ENCODE assay signal across 8 cellular contexts in the genomic region with DNA sequence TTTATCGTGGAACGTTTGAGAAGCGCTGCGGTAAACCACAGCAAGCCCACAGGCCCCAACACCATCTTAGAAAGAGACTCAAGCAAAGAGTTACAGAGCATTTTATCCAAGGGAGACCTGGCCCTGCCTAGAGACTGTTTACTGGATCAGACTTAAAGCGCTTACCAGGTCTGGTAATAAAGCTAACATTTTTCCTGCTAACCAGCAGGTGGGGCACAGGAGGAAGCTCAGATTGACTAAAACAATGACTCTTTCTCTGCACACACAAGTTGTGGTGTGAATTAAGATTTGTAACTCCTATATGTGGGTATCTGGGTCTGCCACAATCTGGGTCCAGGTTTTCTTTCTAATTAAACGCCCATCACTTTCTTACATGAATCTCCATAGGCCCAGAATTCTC.
DNase-seq lines count a peak whose midpoint lies in the region; ATAC-seq and TF ChIP-seq lines count a peak whose summit lies in the region.

No MANE protein-coding gene starts in this region.

- no peak overlapping the region for H2BK5ac ChIP-seq in mesenchymal stem cell (ENCODE audit: low read depth, low read length, poor library complexity, severe bottlenecking)

- POLR2A ChIA-PET in activated CD8-positive, alpha-beta T cell treated with anti-CD3 and anti-CD28 coated beads, Interleukin-2, amount 10 ng/mL, durations not matched to agents 7 days and 5 days (lab: Charles Lee): no interaction called here

- no peak overlapping the region for H3K27ac Mint-ChIP-seq in activated CD8-positive, alpha-beta T cell treated with anti-CD3 and anti-CD28 coated beads, Interleukin-2, amount 10 ng/mL, durations not matched to agents 7 days and 5 days

- H3K4me1 ChIP-seq in Loucy (ENCODE audit: insufficient read depth, low read length, poor library complexity, severe bottlenecking): no peaks in the 10 kb centered on the region
- H3K4me1 ChIP-seq in mesenchymal stem cell (ENCODE audit: control insufficient read depth, insufficient read depth, low read depth, low read length): no peaks in the 10 kb centered on the region

- CTCF ChIA-PET in activated CD8-positive, alpha-beta T cell treated with anti-CD3 and anti-CD28 coated beads, Interleukin-2, amount 10 ng/mL, durations not matched to agents 7 days and 5 days (lab: Charles Lee): interaction anchor here (0.9 to 3.0 kb wide), 6 partner anchors 10 to 469 kb away, joined by 3 to 18 read pairs (median 4); no protein-coding TSS in a partner anchor

- H2AFZ ChIP-seq in Loucy (ENCODE audit: low read length) (no peak overlapping the region), mesenchymal stem cell (ENCODE audit: low read depth, low read length) (no peak overlapping the region)

- H3K27me3 Mint-ChIP-seq in activated CD8-positive, alpha-beta T cell treated with anti-CD3 and anti-CD28 coated beads, Interleukin-2, amount 10 ng/mL, durations not matched to agents 7 days and 5 days (ENCODE audit: low read depth): peaks cover 13% of the 10 kb centered on the region

- DNase-seq in Daoy (ENCODE audit: low read depth) (peak; percentile 23), WERI-Rb-1 (peak; percentile 44), mesenchymal stem cell (peak; percentile 37), AG08396 (ENCODE audit: low spot score) (no peak)
- DNase-seq in activated CD8-positive, alpha-beta T cell treated with anti-CD3 and anti-CD28 coated beads, Interleukin-2, amount 10 ng/mL, durations not matched to agents 7 days and 5 days: no peak
- DNase-seq in activated effector memory CD4-positive, alpha-beta T cell treated with anti-CD3 and anti-CD28 coated beads, Interleukin-2, amount 50 U/mL, for 16 hours: no peak

- WGBS in mesenchymal stem cell: 78% methylated on average over 6 of the region's 6 CpGs

- no peak overlapping the region for H3K4me2 ChIP-seq in Loucy (ENCODE audit: low read depth, low read length, poor library complexity, severe bottlenecking)
- H3K4me2 ChIP-seq in mesenchymal stem cell (ENCODE audit: low read length, poor library complexity, severe bottlenecking): no peak overlapping the region

- no peak overlapping the region for H3K18ac ChIP-seq in mesenchymal stem cell (ENCODE audit: low read depth in 1 of 2, low read length in 2 of 2)

- no peak overlapping the region for H3K23ac ChIP-seq in mesenchymal stem cell (ENCODE audit: low read length in 2 of 2)

- H3K9me3 Mint-ChIP-seq in activated CD8-positive, alpha-beta T cell treated with anti-CD3 and anti-CD28 coated beads, Interleukin-2, amount 10 ng/mL, durations not matched to agents 7 days and 5 days (ENCODE audit: insufficient read depth): no peaks in the 10 kb centered on the region

- no peaks in the 10 kb centered on the region for H3K79me1 ChIP-seq in mesenchymal stem cell (replicated peaks; ENCODE audit: low read length, poor library complexity, severe bottlenecking)

- no peaks in the 10 kb centered on the region for H3K4me1 Mint-ChIP-seq in activated CD8-positive, alpha-beta T cell treated with anti-CD3 and anti-CD28 coated beads, Interleukin-2, amount 10 ng/mL, durations not matched to agents 7 days and 5 days (ENCODE audit: low read depth)

- H2AK5ac ChIP-seq in mesenchymal stem cell (ENCODE audit: low read length, severe bottlenecking): no peak overlapping the region

- no peak overlapping the region for H3K4me3 ChIP-seq in Loucy (ENCODE audit: low read length, poor library complexity, severe bottlenecking)
- H3K4me3 ChIP-seq in WERI-Rb-1 (ENCODE audit: low read depth, low read length): no peak overlapping the region
- H3K4me3 ChIP-seq in mesenchymal stem cell (ENCODE audit: insufficient read depth in 1 of 2, low read depth in 1 of 2, low read length in 2 of 2): no peak overlapping the region

- no peak overlapping the region for H4K91ac ChIP-seq in mesenchymal stem cell (ENCODE audit: low read length)

- no peaks in the 10 kb centered on the region for H3K9me3 ChIP-seq in Loucy (ENCODE audit: insufficient read depth, low read depth, low read length)
- no peaks in the 10 kb centered on the region for H3K9me3 ChIP-seq in WERI-Rb-1 (ENCODE audit: severe bottlenecking)
- no peaks in the 10 kb centered on the region for H3K9me3 ChIP-seq in mesenchymal stem cell (ENCODE audit: control insufficient read depth, low read length)

- H2BK120ac ChIP-seq in mesenchymal stem cell (ENCODE audit: low read depth, low read length): no peak overlapping the region

- H3F3A ChIP-seq in Loucy (ENCODE audit: low read depth): no peaks in the 10 kb centered on the region

- H3K27ac ChIP-seq in WERI-Rb-1 (no peak overlapping the region), mesenchymal stem cell (ENCODE audit: low read length, poor library complexity, severe bottlenecking) (no peak overlapping the region)

- H2BK12ac ChIP-seq in mesenchymal stem cell (ENCODE audit: low read length in 2 of 2): no peak overlapping the region

- H3K4ac ChIP-seq in mesenchymal stem cell (ENCODE audit: low read depth in 1 of 2, low read length in 2 of 2): no peak overlapping the region

- H4K8ac ChIP-seq in mesenchymal stem cell (ENCODE audit: low read length): no peak overlapping the region

- H2BK15ac ChIP-seq in mesenchymal stem cell (ENCODE audit: low read depth, poor library complexity, severe bottlenecking): no peak overlapping the region

- H3K9ac ChIP-seq in Loucy (ENCODE audit: low read depth, low read length, poor library complexity, severe bottlenecking) (no peak overlapping the region), mesenchymal stem cell (ENCODE audit: low read length) (no peak overlapping the region)

- H3K36me3 ChIP-seq in Loucy (ENCODE audit: insufficient read depth, low read length) (no peaks in the 10 kb centered on the region), WERI-Rb-1 (no peaks in the 10 kb centered on the region), mesenchymal stem cell (ENCODE audit: control insufficient read depth in 1 of 2, insufficient read depth in 2 of 2, low read depth in 1 of 2, low read length in 2 of 2) (no peaks in the 10 kb centered on the region)

- ATAC-seq in activated CD8-positive, alpha-beta T cell treated with anti-CD3 and anti-CD28 coated beads, Interleukin-2, amount 10 ng/mL, durations not matched to agents 7 days and 5 days: no peak
- ATAC-seq in GM21717 (IDR thresholded peaks at IDR 0.05; ENCODE audit: unreplicated experiment): no peak

- H3K36me3 Mint-ChIP-seq in activated CD8-positive, alpha-beta T cell treated with anti-CD3 and anti-CD28 coated beads, Interleukin-2, amount 10 ng/mL, durations not matched to agents 7 days and 5 days (ENCODE audit: low read depth): no peaks in the 10 kb centered on the region

- no peak overlapping the region for H3K14ac ChIP-seq in mesenchymal stem cell (ENCODE audit: low read length in 2 of 2)

- H3K9me2 ChIP-seq in Loucy (replicated peaks; ENCODE audit: low read depth, low read length): no peaks in the 10 kb centered on the region

- no peaks in the 10 kb centered on the region for H4K20me1 ChIP-seq in Loucy (ENCODE audit: insufficient read depth, low read length, poor library complexity, severe bottlenecking)

- H3K79me2 ChIP-seq in Loucy (ENCODE audit: insufficient read depth, low read length): no peaks in the 10 kb centered on the region

- no peak overlapping the region for H3K4me3 Mint-ChIP-seq in activated CD8-positive, alpha-beta T cell treated with anti-CD3 and anti-CD28 coated beads, Interleukin-2, amount 10 ng/mL, durations not matched to agents 7 days and 5 days

- no peaks in the 10 kb centered on the region for H3K27me3 ChIP-seq in Loucy (ENCODE audit: insufficient read depth, low read length, poor library complexity, severe bottlenecking)
- no peaks in the 10 kb centered on the region for H3K27me3 ChIP-seq in WERI-Rb-1 (ENCODE audit: insufficient read depth, low read depth, severe bottlenecking)
- H3K27me3 ChIP-seq in mesenchymal stem cell (ENCODE audit: control insufficient read depth in 1 of 2, insufficient read depth in 1 of 2, low read length in 2 of 2): peaks cover 19 to 23% of the 10 kb centered on the region in 2 experiments

- TF ChIP-seq CTCF in Loucy (conservative IDR thresholded peaks at IDR 0.05; ENCODE audit: low read length) (peak; percentile 65), WERI-Rb-1 (IDR thresholded peaks at IDR 0.05; ENCODE audit: low read depth, low read length) (peak; percentile 62; the same call in 1 of the 2 replicates)

Comparison
In these comparisons a context has a peak if more than half of its experiments do, and no peak if none do; other contexts are left out.
1. DNase-seq: peak in Daoy (single experiment), WERI-Rb-1 (single experiment) and mesenchymal stem cell (single experiment); none in activated CD8-positive, alpha-beta T cell treated with anti-CD3 and anti-CD28 coated beads, Interleukin-2, amount 10 ng/mL, durations not matched to agents 7 days and 5 days (single experiment), AG08396 (single experiment) and activated effector memory CD4-positive, alpha-beta T cell treated with anti-CD3 and anti-CD28 coated beads, Interleukin-2, amount 50 U/mL, for 16 hours (single experiment).